Comparison of ENCODE assay signal across 1 cellular context in the genomic region with DNA sequence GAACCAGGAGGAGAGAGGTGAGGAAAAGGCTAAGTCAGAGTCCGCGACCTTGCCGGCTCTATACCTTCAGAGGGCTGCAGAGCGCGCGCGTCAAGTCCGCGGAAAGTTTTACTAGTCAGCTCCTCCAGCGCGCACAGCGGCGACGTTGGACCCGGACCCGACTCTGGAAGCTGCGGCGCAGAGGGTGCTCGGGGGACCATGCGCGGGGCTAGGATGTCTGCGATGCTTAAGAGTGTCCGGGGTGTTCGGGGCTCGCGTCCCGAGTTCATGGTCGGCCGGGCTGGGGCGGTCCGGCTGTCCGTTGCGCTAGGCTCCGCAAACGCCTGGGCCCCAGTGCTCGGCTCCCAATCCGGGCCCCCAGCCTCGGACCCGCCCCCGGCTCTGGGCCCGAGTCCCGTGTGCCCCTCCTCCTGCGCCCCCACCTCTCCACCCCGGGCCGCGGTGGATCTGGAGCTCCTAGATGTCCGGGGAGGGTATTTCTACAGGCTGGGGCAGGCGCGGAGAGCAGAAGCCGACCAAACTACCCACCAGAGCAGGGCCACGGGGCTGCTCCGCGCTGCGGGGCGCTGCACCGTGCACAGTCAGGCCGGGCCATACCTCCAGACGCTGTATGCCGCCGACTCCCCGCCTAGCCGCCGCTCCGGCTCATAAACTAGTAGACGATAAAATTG.
TF ChIP-seq lines count a peak whose summit lies in the region.

A gene with protein sequence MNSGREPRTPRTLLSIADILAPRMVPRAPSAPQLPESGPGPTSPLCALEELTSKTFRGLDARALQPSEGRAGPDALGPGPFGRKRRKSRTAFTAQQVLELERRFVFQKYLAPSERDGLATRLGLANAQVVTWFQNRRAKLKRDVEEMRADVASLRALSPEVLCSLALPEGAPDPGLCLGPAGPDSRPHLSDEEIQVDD (minus strand): TSS at position 335 of the 671 bp plus-strand sequence. CDS start 66 bp downstream, at position 269.

TF ChIP-seq in HepG2, 621 proteins besides CTCF, POLR2A, EP300 and RAD21 (continued from another document and continues in another):
- TF ChIP-seq ZFP91 (CRISPR knock-in tag; IDR thresholded peaks at IDR 0.05; ENCODE audit: borderline replicate concordance) (peak; percentile 60; the same call in 1 of the 2 replicates), PCBP2 (optimal IDR thresholded peaks at IDR 0.05; ENCODE audit: low read depth, low read length, poor library complexity, severe bottlenecking) (no peak), ZFP41 (CRISPR knock-in tag; IDR thresholded peaks at IDR 0.05; ENCODE audit: borderline replicate concordance) (0 out of 2 replicates have a peak, but pooled peaks have one; percentile 18), ARHGAP35 (CRISPR knock-in tag; IDR thresholded peaks at IDR 0.05; ENCODE audit: borderline replicate concordance) (0 out of 2 replicates have a peak, but pooled peaks have one; percentile 8), PATZ1 (CRISPR knock-in tag; IDR thresholded peaks at IDR 0.05) (peak; percentile 84), RFXAP (CRISPR knock-in tag; IDR thresholded peaks at IDR 0.05; ENCODE audit: borderline replicate concordance) (peak; percentile 15; the same call in 1 of the 2 replicates), PHF8 (CRISPR knock-in tag; IDR thresholded peaks at IDR 0.05) (0 out of 2 replicates have a peak, but pooled peaks have one; percentile 35), SP4 (CRISPR knock-in tag; IDR thresholded peaks at IDR 0.05) (0 out of 2 replicates have a peak, but pooled peaks have one; percentile 1), NR2C2 (CRISPR knock-in tag; IDR thresholded peaks at IDR 0.05; ENCODE audit: borderline replicate concordance) (0 out of 2 replicates have a peak, but pooled peaks have one; percentile 10), ZNF20 (CRISPR knock-in tag; IDR thresholded peaks at IDR 0.05) (no peak), FOXK1 (CRISPR knock-in tag; IDR thresholded peaks at IDR 0.05; ENCODE audit: borderline replicate concordance, low read depth) (no peak), ZNF547 (CRISPR knock-in tag; IDR thresholded peaks at IDR 0.05) (no peak), HOXA7 (CRISPR knock-in tag; IDR thresholded peaks at IDR 0.05) (no peak), KLF12 (CRISPR knock-in tag; IDR thresholded peaks at IDR 0.05; ENCODE audit: borderline replicate concordance) (no peak), ZNF10 (CRISPR knock-in tag; IDR thresholded peaks at IDR 0.05; ENCODE audit: borderline replicate concordance, low read depth) (no peak), ZNF782 (CRISPR knock-in tag; IDR thresholded peaks at IDR 0.05; ENCODE audit: borderline replicate concordance) (0 out of 2 replicates have a peak, but pooled peaks have one; percentile 50)
- TF ChIP-seq, protein P1, sequence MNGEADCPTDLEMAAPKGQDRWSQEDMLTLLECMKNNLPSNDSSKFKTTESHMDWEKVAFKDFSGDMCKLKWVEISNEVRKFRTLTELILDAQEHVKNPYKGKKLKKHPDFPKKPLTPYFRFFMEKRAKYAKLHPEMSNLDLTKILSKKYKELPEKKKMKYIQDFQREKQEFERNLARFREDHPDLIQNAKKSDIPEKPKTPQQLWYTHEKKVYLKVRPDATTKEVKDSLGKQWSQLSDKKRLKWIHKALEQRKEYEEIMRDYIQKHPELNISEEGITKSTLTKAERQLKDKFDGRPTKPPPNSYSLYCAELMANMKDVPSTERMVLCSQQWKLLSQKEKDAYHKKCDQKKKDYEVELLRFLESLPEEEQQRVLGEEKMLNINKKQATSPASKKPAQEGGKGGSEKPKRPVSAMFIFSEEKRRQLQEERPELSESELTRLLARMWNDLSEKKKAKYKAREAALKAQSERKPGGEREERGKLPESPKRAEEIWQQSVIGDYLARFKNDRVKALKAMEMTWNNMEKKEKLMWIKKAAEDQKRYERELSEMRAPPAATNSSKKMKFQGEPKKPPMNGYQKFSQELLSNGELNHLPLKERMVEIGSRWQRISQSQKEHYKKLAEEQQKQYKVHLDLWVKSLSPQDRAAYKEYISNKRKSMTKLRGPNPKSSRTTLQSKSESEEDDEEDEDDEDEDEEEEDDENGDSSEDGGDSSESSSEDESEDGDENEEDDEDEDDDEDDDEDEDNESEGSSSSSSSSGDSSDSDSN (CRISPR knock-in tag; IDR thresholded peaks at IDR 0.05), result peak; percentile 80
- TF ChIP-seq, protein P2, sequence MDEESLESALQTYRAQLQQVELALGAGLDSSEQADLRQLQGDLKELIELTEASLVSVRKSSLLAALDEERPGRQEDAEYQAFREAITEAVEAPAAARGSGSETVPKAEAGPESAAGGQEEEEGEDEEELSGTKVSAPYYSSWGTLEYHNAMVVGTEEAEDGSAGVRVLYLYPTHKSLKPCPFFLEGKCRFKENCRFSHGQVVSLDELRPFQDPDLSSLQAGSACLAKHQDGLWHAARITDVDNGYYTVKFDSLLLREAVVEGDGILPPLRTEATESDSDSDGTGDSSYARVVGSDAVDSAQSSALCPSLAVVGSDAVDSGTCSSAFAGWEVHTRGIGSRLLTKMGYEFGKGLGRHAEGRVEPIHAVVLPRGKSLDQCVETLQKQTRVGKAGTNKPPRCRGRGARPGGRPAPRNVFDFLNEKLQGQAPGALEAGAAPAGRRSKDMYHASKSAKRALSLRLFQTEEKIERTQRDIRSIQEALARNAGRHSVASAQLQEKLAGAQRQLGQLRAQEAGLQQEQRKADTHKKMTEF (CRISPR knock-in tag; IDR thresholded peaks at IDR 0.05), result peak; percentile 24; the same call in 1 of the 2 replicates
- TF ChIP-seq, protein P3, sequence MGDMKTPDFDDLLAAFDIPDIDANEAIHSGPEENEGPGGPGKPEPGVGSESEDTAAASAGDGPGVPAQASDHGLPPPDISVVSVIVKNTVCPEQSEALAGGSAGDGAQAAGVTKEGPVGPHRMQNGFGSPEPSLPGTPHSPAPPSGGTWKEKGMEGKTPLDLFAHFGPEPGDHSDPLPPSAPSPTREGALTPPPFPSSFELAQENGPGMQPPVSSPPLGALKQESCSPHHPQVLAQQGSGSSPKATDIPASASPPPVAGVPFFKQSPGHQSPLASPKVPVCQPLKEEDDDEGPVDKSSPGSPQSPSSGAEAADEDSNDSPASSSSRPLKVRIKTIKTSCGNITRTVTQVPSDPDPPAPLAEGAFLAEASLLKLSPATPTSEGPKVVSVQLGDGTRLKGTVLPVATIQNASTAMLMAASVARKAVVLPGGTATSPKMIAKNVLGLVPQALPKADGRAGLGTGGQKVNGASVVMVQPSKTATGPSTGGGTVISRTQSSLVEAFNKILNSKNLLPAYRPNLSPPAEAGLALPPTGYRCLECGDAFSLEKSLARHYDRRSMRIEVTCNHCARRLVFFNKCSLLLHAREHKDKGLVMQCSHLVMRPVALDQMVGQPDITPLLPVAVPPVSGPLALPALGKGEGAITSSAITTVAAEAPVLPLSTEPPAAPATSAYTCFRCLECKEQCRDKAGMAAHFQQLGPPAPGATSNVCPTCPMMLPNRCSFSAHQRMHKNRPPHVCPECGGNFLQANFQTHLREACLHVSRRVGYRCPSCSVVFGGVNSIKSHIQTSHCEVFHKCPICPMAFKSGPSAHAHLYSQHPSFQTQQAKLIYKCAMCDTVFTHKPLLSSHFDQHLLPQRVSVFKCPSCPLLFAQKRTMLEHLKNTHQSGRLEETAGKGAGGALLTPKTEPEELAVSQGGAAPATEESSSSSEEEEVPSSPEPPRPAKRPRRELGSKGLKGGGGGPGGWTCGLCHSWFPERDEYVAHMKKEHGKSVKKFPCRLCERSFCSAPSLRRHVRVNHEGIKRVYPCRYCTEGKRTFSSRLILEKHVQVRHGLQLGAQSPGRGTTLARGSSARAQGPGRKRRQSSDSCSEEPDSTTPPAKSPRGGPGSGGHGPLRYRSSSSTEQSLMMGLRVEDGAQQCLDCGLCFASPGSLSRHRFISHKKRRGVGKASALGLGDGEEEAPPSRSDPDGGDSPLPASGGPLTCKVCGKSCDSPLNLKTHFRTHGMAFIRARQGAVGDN (CRISPR knock-in tag; IDR thresholded peaks at IDR 0.05), result peak; percentile 62
- TF ChIP-seq, protein P4, sequence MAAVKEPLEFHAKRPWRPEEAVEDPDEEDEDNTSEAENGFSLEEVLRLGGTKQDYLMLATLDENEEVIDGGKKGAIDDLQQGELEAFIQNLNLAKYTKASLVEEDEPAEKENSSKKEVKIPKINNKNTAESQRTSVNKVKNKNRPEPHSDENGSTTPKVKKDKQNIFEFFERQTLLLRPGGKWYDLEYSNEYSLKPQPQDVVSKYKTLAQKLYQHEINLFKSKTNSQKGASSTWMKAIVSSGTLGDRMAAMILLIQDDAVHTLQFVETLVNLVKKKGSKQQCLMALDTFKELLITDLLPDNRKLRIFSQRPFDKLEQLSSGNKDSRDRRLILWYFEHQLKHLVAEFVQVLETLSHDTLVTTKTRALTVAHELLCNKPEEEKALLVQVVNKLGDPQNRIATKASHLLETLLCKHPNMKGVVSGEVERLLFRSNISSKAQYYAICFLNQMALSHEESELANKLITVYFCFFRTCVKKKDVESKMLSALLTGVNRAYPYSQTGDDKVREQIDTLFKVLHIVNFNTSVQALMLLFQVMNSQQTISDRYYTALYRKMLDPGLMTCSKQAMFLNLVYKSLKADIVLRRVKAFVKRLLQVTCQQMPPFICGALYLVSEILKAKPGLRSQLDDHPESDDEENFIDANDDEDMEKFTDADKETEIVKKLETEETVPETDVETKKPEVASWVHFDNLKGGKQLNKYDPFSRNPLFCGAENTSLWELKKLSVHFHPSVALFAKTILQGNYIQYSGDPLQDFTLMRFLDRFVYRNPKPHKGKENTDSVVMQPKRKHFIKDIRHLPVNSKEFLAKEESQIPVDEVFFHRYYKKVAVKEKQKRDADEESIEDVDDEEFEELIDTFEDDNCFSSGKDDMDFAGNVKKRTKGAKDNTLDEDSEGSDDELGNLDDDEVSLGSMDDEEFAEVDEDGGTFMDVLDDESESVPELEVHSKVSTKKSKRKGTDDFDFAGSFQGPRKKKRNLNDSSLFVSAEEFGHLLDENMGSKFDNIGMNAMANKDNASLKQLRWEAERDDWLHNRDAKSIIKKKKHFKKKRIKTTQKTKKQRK (IDR thresholded peaks at IDR 0.05; ENCODE audit: low read length), result no peak
- TF ChIP-seq, protein P5, sequence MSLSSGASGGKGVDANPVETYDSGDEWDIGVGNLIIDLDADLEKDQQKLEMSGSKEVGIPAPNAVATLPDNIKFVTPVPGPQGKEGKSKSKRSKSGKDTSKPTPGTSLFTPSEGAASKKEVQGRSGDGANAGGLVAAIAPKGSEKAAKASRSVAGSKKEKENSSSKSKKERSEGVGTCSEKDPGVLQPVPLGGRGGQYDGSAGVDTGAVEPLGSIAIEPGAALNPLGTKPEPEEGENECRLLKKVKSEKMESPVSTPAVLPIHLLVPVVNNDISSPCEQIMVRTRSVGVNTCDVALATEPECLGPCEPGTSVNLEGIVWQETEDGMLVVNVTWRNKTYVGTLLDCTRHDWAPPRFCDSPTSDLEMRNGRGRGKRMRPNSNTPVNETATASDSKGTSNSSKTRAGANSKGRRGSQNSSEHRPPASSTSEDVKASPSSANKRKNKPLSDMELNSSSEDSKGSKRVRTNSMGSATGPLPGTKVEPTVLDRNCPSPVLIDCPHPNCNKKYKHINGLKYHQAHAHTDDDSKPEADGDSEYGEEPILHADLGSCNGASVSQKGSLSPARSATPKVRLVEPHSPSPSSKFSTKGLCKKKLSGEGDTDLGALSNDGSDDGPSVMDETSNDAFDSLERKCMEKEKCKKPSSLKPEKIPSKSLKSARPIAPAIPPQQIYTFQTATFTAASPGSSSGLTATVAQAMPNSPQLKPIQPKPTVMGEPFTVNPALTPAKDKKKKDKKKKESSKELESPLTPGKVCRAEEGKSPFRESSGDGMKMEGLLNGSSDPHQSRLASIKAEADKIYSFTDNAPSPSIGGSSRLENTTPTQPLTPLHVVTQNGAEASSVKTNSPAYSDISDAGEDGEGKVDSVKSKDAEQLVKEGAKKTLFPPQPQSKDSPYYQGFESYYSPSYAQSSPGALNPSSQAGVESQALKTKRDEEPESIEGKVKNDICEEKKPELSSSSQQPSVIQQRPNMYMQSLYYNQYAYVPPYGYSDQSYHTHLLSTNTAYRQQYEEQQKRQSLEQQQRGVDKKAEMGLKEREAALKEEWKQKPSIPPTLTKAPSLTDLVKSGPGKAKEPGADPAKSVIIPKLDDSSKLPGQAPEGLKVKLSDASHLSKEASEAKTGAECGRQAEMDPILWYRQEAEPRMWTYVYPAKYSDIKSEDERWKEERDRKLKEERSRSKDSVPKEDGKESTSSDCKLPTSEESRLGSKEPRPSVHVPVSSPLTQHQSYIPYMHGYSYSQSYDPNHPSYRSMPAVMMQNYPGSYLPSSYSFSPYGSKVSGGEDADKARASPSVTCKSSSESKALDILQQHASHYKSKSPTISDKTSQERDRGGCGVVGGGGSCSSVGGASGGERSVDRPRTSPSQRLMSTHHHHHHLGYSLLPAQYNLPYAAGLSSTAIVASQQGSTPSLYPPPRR (CRISPR knock-in tag; IDR thresholded peaks at IDR 0.05; ENCODE audit: borderline replicate concordance), result 0 out of 2 replicates have a peak, but pooled peaks have one; percentile 27
- TF ChIP-seq, protein P6, sequence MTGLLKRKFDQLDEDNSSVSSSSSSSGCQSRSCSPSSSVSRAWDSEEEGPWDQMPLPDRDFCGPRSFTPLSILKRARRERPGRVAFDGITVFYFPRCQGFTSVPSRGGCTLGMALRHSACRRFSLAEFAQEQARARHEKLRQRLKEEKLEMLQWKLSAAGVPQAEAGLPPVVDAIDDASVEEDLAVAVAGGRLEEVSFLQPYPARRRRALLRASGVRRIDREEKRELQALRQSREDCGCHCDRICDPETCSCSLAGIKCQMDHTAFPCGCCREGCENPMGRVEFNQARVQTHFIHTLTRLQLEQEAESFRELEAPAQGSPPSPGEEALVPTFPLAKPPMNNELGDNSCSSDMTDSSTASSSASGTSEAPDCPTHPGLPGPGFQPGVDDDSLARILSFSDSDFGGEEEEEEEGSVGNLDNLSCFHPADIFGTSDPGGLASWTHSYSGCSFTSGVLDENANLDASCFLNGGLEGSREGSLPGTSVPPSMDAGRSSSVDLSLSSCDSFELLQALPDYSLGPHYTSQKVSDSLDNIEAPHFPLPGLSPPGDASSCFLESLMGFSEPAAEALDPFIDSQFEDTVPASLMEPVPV (CRISPR knock-in tag; IDR thresholded peaks at IDR 0.05), result 0 out of 2 replicates have a peak, but pooled peaks have one; percentile 53
